Comparison of ENCODE assay signal across 8 cellular contexts in the genomic region with DNA sequence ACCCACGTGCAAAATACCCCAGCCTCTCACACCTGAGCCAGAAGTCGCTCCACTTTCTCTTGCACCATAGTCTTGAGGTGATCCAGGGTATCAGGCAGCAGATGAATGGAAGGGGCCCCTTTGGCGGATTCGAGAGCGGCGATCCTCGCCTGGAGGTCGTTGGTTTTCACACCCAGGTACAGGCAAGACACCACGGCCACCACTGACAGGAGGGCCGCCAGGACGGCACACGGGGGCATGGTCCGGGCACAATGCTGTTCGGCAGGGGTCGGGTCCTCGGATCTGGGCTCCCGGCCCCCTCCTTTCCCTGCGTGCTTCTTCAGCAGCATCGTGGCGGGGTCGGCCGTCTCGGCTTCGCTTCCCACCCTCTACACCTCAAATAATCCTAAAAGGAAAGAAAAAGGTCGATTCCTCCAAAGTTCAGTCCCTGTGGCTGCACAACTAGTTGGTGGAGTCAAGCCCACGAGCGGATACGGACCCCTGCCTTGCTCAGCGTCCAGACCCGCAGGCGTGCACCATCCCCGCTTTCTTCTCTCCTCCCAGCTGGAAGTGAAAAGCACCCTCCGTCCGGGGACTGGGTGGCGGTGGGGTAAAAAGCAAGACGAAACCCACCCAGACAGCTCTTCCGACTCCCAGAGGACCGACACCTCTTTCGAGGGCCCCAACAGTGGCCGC. TPM values are rescaled to one million over a fixed set of nuclear protein-coding genes. Genes with fewer than 3 reads are reported as not detected.
A peak's percentile ranks its signal among the peaks of the same experiment; 100 is the strongest.
DNase-seq lines count a peak whose midpoint lies in the region; ATAC-seq and TF ChIP-seq lines count a peak whose summit lies in the region.

No MANE protein-coding gene starts in this region.

- H3K9me3 Mint-ChIP-seq in endodermal cell: no peaks in the 10 kb centered on the region
- no peaks in the 10 kb centered on the region for H3K9me3 Mint-ChIP-seq in naive thymus-derived CD8-positive, alpha-beta T cell

- H3K9me2 ChIP-seq in MM.1S (replicated peaks; ENCODE audit: insufficient read depth, low read length): no peaks in the 10 kb centered on the region

- no peak for TF ChIP-seq CTCF in AG10803 (conservative IDR thresholded peaks at IDR 0.05; ENCODE audit: low read length)
- no peak for TF ChIP-seq CTCF in MM.1S (IDR thresholded peaks at IDR 0.05; ENCODE audit: low read length)
- no peak for TF ChIP-seq CTCF in endodermal cell (conservative IDR thresholded peaks at IDR 0.05)

- no peaks in the 10 kb centered on the region for H3K79me2 ChIP-seq in MM.1S (ENCODE audit: low read length)

- H3K27ac ChIP-seq in MM.1S (ENCODE audit: low read length) (no peak overlapping the region), endodermal cell (ENCODE audit: low read depth, low read length) (no peak overlapping the region)

- H3K4me3 Mint-ChIP-seq in endodermal cell: peak overlapping the region; percentile 57
- peak overlapping the region; percentile 78 to 93 (median 86) for H3K4me3 Mint-ChIP-seq in naive thymus-derived CD8-positive, alpha-beta T cell

- no peaks in the 10 kb centered on the region for H4K20me1 ChIP-seq in MM.1S (ENCODE audit: insufficient read depth, low read length)

- no peaks in the 10 kb centered on the region for H3K36me3 Mint-ChIP-seq in endodermal cell (ENCODE audit: low read depth)
- peaks cover 0 to 2% (median 0%) of the 10 kb centered on the region in 3 donors for H3K36me3 Mint-ChIP-seq in naive thymus-derived CD8-positive, alpha-beta T cell

- no peak overlapping the region for H3K27ac Mint-ChIP-seq in endodermal cell
- peak overlapping the region in 2 of 10 donors; percentile 22 to 57 for H3K27ac Mint-ChIP-seq in naive thymus-derived CD8-positive, alpha-beta T cell

- WGBS in endodermal cell (ENCODE audit: insufficient coverage in 1 of 2, insufficient read length in 1 of 2), 2 experiments: 17 to 29% methylated on average over 9 to 40 of the region's 40 CpGs

- H3K9ac ChIP-seq in MM.1S (ENCODE audit: low read length) (peak overlapping the region; percentile 57), endodermal cell (ENCODE audit: extremely low read depth, low read length, poor library complexity, severe bottlenecking) (peak overlapping the region; percentile 13)

- no peaks in the 10 kb centered on the region for H3K4me1 Mint-ChIP-seq in endodermal cell
- peaks cover 18 to 28% (median 21%) of the 10 kb centered on the region in 4 donors for H3K4me1 Mint-ChIP-seq in naive thymus-derived CD8-positive, alpha-beta T cell

- H3K36me3 ChIP-seq in MM.1S (replicated peaks; ENCODE audit: insufficient read depth, low read length) (no peaks in the 10 kb centered on the region), endodermal cell (ENCODE audit: control insufficient read depth, insufficient read depth, low read length) (no peaks in the 10 kb centered on the region)

- peaks cover 36% of the 10 kb centered on the region for H3K27me3 Mint-ChIP-seq in endodermal cell (ENCODE audit: insufficient read depth)
- peaks cover 13 to 58% (median 36%) of the 10 kb centered on the region in 5 donors for H3K27me3 Mint-ChIP-seq in naive thymus-derived CD8-positive, alpha-beta T cell

- H3F3A ChIP-seq in MM.1S (ENCODE audit: insufficient read depth, low read length): peaks cover 5% of the 10 kb centered on the region; the same call in 1 of the 2 replicates

- POLR2A ChIA-PET in naive thymus-derived CD8-positive, alpha-beta T cell (lab: Charles Lee): no interaction called here

- H3K4me1 ChIP-seq in MM.1S (ENCODE audit: low read length): peaks cover 6% of the 10 kb centered on the region; the same call in 1 of the 2 replicates
- no peaks in the 10 kb centered on the region for H3K4me1 ChIP-seq in endodermal cell (ENCODE audit: control insufficient read depth, insufficient read depth, low read length)

- H2AFZ ChIP-seq in MM.1S (ENCODE audit: low read length): peak overlapping the region; percentile 99

- H3K9me3 ChIP-seq in MM.1S (replicated peaks; ENCODE audit: insufficient read depth, low read length) (no peaks in the 10 kb centered on the region), endodermal cell (ENCODE audit: control insufficient read depth, low read length) (no peaks in the 10 kb centered on the region)

- H3K27me3 ChIP-seq in MM.1S (replicated peaks; ENCODE audit: insufficient read depth, low read length): 0 out of 2 replicates have a peak, but pooled peaks cover 4% of the 10 kb centered on the region
- peaks cover 35% of the 10 kb centered on the region for H3K27me3 ChIP-seq in endodermal cell (ENCODE audit: control insufficient read depth, insufficient read depth, low read length, poor library complexity, severe bottlenecking)

- peak overlapping the region; percentile 98 for H3K4me2 ChIP-seq in MM.1S (ENCODE audit: low read depth, low read length)

- H3K4me3 ChIP-seq in AG10803 (ENCODE audit: low read length) (peak overlapping the region; percentile 62), MM.1S (ENCODE audit: low read length) (peak overlapping the region; percentile 82), endodermal cell (ENCODE audit: low read length) (peak overlapping the region; percentile 84)

- no peak for DNase-seq in AG10803 (ENCODE audit: low read depth)
- no peak for DNase-seq in MM.1S
- peak; percentile 63 for DNase-seq in endodermal cell
- peak in 1 of 10 donors; percentile 3 for DNase-seq in naive thymus-derived CD8-positive, alpha-beta T cell

- no peak for ATAC-seq in naive thymus-derived CD8-positive, alpha-beta T cell
- ATAC-seq in GM21717 (IDR thresholded peaks at IDR 0.05; ENCODE audit: unreplicated experiment) (no peak), GM19023 (IDR thresholded peaks at IDR 0.05; ENCODE audit: unreplicated experiment) (no peak), HG03457 (IDR thresholded peaks at IDR 0.05; ENCODE audit: unreplicated experiment) (no peak), HG02970 (IDR thresholded peaks at IDR 0.05; ENCODE audit: low FRiP score, unreplicated experiment) (no peak)

RNA-seq across cellular contexts. Expression of gene COL25A1, which starts 0.6 kb away (rescaled TPM):
- total RNA-seq in endodermal cell: 1 to 10 TPM; 4.0 to 6.2 TPM
- polyA plus RNA-seq in endodermal cell (2013, experiment 1 of 2): 4.5 TPM
- 6.3 TPM for polyA plus RNA-seq in endodermal cell (2013, experiment 2 of 2)
- total RNA-seq in naive thymus-derived CD8-positive, alpha-beta T cell: 1 to 10 TPM in 1 of 2 experiments, under 1 TPM in 1; 0.10 to 1.2 TPM
- not detected for polyA plus RNA-seq in naive thymus-derived CD8-positive, alpha-beta T cell
